ENCODE assay signal across 1 cellular context in the genomic region with DNA sequence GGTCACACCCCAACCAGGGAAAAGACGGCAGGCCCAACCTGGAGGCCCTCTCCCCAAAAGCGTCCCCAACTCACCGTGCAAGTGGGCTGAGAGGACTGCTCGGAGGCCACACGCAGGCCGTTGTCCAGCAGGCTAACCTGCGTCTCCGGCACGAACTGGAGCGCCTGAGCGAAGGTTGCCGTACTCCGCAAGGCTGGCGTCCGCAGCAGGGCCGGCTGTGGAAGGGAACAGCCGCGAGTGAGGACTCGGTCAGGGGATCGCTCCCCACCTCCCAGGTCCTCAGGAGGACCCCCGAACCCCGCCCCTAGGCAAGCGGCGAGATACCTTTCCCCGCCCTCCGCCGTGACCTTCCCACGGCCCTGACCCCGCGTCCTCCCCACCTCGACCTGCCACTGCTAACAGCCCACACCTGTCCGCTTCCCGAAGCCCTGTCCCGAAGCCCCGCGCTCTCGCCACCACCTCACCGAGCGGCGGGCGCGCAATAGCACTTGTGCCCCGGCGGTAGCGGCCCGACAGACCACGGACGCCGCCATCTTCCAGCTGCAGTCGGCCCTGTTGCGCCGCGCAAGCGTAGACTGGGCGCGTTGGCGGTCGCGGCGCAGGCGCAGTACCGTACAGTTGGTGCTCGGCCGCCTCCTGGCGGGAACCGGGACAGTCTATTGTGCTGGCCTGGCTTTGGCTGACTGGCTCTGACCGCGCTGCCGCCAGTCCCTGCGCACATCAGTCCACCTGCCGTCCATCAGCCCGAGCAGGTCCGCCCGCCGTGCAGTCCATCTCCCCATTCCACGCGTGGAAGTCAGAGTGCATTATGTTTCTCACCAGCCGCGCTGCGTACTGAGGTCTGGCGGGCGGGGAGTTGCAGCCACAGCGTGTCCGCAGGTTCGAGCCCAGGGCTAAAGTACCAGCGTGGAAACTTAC.
A peak's percentile ranks its signal among the peaks of the same experiment; 100 is the strongest.
TF ChIP-seq lines count a peak whose summit lies in the region.

A gene (minus strand): TSS at position 559 of the 918 bp plus-strand sequence. CDS start 26 bp downstream, at position 533.

TF ChIP-seq in HepG2, 621 proteins besides CTCF, POLR2A, EP300 and RAD21 (continued from another document and continues in another):
- TF ChIP-seq NFATC3 (CRISPR knock-in tag; IDR thresholded peaks at IDR 0.05) (no peak), SMAD9 (CRISPR knock-in tag; IDR thresholded peaks at IDR 0.05) (no peak), ZMYM3 (CRISPR knock-in tag; IDR thresholded peaks at IDR 0.05) (peak; percentile 95), MTA3 (CRISPR knock-in tag; IDR thresholded peaks at IDR 0.05) (no peak), SAP130 (CRISPR knock-in tag; IDR thresholded peaks at IDR 0.05; ENCODE audit: low read depth) (peak; percentile 78), AGO2 (optimal IDR thresholded peaks at IDR 0.05; ENCODE audit: low read depth, low read length) (peak; percentile 69), MED13 (CRISPR knock-in tag; IDR thresholded peaks at IDR 0.05) (peak; percentile 86), NCOA1 (CRISPR knock-in tag; IDR thresholded peaks at IDR 0.05) (no peak), ZNF598 (CRISPR knock-in tag; IDR thresholded peaks at IDR 0.05; ENCODE audit: borderline replicate concordance) (peak; percentile 59; the same call in 1 of the 2 replicates), ZNF660 (CRISPR knock-in tag; IDR thresholded peaks at IDR 0.05; ENCODE audit: borderline replicate concordance, low read depth) (0 out of 2 replicates have a peak, but pooled peaks have one; percentile 58), NAIF1 (CRISPR knock-in tag; IDR thresholded peaks at IDR 0.05; ENCODE audit: borderline replicate concordance) (peak; percentile 49; the same call in 1 of the 2 replicates), LCORL (IDR thresholded peaks at IDR 0.05) (no peak), LCORL (CRISPR knock-in tag; IDR thresholded peaks at IDR 0.05) (peak; percentile 79), NRL (CRISPR knock-in tag; IDR thresholded peaks at IDR 0.05; ENCODE audit: borderline replicate concordance) (peak; percentile 86; the same call in 1 of the 2 replicates), ZNF333 (CRISPR knock-in tag; IDR thresholded peaks at IDR 0.05; ENCODE audit: borderline replicate concordance) (peak; percentile 97), CAMTA2 (CRISPR knock-in tag; IDR thresholded peaks at IDR 0.05; ENCODE audit: borderline replicate concordance) (peak; percentile 94; the same call in 1 of the 2 replicates), EEA1 (CRISPR knock-in tag; IDR thresholded peaks at IDR 0.05; ENCODE audit: borderline replicate concordance) (peak; percentile 93), CENPX (CRISPR knock-in tag; IDR thresholded peaks at IDR 0.05) (no peak), BRCA1 (CRISPR knock-in tag; IDR thresholded peaks at IDR 0.05) (0 out of 2 replicates have a peak, but pooled peaks have one; percentile 25), ZNF781 (CRISPR knock-in tag; IDR thresholded peaks at IDR 0.05; ENCODE audit: borderline replicate concordance, not compliant biosample characterization) (peak; percentile 47), ZNF616 (CRISPR knock-in tag; IDR thresholded peaks at IDR 0.05; ENCODE audit: low read depth) (peak; percentile 75; the same call in 1 of the 2 replicates), PRMT3 (CRISPR knock-in tag; IDR thresholded peaks at IDR 0.05; ENCODE audit: borderline replicate concordance, low read depth) (no peak), MEIS1 (CRISPR knock-in tag; IDR thresholded peaks at IDR 0.05; ENCODE audit: borderline replicate concordance) (peak; percentile 73; the same call in 1 of the 2 replicates), IKZF4 (CRISPR knock-in tag; IDR thresholded peaks at IDR 0.05; ENCODE audit: borderline replicate concordance, low read depth, not compliant biosample characterization) (peak; percentile 68), ZNF337 (CRISPR knock-in tag; IDR thresholded peaks at IDR 0.05; ENCODE audit: borderline replicate concordance, low read depth) (peak; percentile 72; the same call in 1 of the 2 replicates), KDM1A (CRISPR knock-in tag; IDR thresholded peaks at IDR 0.05) (0 out of 2 replicates have a peak, but pooled peaks have one; percentile 51), ZBTB3 (CRISPR knock-in tag; IDR thresholded peaks at IDR 0.05; ENCODE audit: borderline replicate concordance, low read depth) (no peak), GLI4 (CRISPR knock-in tag; IDR thresholded peaks at IDR 0.05; ENCODE audit: borderline replicate concordance) (no peak), MXI1 (IDR thresholded peaks at IDR 0.05; ENCODE audit: borderline replicate concordance, low read depth, low read length) (peak; percentile 60; the same call in 1 of the 3 replicates), ZNF607 (CRISPR knock-in tag; IDR thresholded peaks at IDR 0.05; ENCODE audit: borderline replicate concordance) (0 out of 2 replicates have a peak, but pooled peaks have one; percentile 71), DMAP1 (CRISPR knock-in tag; IDR thresholded peaks at IDR 0.05) (peak; percentile 93), ZNF773 (CRISPR knock-in tag; IDR thresholded peaks at IDR 0.05; ENCODE audit: borderline replicate concordance) (peak; percentile 81; the same call in 1 of the 2 replicates), ZNF841 (CRISPR knock-in tag; IDR thresholded peaks at IDR 0.05; ENCODE audit: borderline replicate concordance) (no peak)
- TF ChIP-seq, protein P1, sequence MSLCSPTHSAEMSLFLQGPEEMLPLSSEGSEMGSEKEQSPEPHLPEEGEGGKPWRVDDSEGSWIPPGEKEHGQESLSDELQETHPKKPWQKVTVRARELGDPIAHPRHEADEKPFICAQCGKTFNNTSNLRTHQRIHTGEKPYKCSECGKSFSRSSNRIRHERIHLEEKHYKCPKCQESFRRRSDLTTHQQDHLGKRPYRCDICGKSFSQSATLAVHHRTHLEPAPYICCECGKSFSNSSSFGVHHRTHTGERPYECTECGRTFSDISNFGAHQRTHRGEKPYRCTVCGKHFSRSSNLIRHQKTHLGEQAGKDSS (CRISPR knock-in tag; IDR thresholded peaks at IDR 0.05; ENCODE audit: borderline replicate concordance, low read depth), result peak; percentile 67; the same call in 1 of the 2 replicates
- TF ChIP-seq, protein P2, sequence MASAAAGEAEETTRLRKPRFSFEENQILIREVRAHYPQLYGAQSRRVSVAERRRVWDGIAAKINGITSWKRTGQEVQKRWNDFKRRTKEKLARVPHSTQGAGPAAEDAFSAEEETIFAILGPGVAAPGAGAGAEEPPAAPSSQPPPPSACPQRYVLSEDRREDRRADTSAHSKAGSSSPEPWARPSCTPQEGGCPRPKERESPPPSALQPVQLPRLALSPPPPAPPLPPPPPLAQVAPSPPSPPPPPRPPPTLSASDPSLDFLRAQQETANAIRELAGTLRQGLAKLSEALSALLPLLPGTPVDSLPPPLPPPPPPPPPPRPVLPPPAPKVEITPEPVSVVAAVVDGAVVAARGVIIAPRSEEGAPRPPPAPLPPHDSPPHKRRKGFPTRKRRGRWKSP (CRISPR knock-in tag; IDR thresholded peaks at IDR 0.05), result peak; percentile 100
- TF ChIP-seq, protein P3, sequence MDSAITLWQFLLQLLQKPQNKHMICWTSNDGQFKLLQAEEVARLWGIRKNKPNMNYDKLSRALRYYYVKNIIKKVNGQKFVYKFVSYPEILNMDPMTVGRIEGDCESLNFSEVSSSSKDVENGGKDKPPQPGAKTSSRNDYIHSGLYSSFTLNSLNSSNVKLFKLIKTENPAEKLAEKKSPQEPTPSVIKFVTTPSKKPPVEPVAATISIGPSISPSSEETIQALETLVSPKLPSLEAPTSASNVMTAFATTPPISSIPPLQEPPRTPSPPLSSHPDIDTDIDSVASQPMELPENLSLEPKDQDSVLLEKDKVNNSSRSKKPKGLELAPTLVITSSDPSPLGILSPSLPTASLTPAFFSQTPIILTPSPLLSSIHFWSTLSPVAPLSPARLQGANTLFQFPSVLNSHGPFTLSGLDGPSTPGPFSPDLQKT (CRISPR knock-in tag; IDR thresholded peaks at IDR 0.05; ENCODE audit: borderline replicate concordance), result no peak
- TF ChIP-seq, protein P4, sequence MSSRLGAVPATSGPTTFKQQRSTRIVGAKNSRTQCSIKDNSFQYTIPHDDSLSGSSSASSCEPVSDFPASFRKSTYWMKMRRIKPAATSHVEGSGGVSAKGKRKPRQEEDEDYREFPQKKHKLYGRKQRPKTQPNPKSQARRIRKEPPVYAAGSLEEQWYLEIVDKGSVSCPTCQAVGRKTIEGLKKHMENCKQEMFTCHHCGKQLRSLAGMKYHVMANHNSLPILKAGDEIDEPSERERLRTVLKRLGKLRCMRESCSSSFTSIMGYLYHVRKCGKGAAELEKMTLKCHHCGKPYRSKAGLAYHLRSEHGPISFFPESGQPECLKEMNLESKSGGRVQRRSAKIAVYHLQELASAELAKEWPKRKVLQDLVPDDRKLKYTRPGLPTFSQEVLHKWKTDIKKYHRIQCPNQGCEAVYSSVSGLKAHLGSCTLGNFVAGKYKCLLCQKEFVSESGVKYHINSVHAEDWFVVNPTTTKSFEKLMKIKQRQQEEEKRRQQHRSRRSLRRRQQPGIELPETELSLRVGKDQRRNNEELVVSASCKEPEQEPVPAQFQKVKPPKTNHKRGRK (CRISPR knock-in tag; IDR thresholded peaks at IDR 0.05), result peak; percentile 90; the same call in 1 of the 2 replicates
- TF ChIP-seq, protein P5, sequence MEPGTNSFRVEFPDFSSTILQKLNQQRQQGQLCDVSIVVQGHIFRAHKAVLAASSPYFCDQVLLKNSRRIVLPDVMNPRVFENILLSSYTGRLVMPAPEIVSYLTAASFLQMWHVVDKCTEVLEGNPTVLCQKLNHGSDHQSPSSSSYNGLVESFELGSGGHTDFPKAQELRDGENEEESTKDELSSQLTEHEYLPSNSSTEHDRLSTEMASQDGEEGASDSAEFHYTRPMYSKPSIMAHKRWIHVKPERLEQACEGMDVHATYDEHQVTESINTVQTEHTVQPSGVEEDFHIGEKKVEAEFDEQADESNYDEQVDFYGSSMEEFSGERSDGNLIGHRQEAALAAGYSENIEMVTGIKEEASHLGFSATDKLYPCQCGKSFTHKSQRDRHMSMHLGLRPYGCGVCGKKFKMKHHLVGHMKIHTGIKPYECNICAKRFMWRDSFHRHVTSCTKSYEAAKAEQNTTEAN (CRISPR knock-in tag; conservative IDR thresholded peaks at IDR 0.05), result no peak; the same call in 1 of the 2 replicates
- TF ChIP-seq, protein P6, sequence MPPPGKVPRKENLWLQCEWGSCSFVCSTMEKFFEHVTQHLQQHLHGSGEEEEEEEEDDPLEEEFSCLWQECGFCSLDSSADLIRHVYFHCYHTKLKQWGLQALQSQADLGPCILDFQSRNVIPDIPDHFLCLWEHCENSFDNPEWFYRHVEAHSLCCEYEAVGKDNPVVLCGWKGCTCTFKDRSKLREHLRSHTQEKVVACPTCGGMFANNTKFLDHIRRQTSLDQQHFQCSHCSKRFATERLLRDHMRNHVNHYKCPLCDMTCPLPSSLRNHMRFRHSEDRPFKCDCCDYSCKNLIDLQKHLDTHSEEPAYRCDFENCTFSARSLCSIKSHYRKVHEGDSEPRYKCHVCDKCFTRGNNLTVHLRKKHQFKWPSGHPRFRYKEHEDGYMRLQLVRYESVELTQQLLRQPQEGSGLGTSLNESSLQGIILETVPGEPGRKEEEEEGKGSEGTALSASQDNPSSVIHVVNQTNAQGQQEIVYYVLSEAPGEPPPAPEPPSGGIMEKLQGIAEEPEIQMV (CRISPR knock-in tag; IDR thresholded peaks at IDR 0.05; ENCODE audit: low read depth), result peak; percentile 90; the same call in 1 of the 2 replicates
- TF ChIP-seq, protein P7, sequence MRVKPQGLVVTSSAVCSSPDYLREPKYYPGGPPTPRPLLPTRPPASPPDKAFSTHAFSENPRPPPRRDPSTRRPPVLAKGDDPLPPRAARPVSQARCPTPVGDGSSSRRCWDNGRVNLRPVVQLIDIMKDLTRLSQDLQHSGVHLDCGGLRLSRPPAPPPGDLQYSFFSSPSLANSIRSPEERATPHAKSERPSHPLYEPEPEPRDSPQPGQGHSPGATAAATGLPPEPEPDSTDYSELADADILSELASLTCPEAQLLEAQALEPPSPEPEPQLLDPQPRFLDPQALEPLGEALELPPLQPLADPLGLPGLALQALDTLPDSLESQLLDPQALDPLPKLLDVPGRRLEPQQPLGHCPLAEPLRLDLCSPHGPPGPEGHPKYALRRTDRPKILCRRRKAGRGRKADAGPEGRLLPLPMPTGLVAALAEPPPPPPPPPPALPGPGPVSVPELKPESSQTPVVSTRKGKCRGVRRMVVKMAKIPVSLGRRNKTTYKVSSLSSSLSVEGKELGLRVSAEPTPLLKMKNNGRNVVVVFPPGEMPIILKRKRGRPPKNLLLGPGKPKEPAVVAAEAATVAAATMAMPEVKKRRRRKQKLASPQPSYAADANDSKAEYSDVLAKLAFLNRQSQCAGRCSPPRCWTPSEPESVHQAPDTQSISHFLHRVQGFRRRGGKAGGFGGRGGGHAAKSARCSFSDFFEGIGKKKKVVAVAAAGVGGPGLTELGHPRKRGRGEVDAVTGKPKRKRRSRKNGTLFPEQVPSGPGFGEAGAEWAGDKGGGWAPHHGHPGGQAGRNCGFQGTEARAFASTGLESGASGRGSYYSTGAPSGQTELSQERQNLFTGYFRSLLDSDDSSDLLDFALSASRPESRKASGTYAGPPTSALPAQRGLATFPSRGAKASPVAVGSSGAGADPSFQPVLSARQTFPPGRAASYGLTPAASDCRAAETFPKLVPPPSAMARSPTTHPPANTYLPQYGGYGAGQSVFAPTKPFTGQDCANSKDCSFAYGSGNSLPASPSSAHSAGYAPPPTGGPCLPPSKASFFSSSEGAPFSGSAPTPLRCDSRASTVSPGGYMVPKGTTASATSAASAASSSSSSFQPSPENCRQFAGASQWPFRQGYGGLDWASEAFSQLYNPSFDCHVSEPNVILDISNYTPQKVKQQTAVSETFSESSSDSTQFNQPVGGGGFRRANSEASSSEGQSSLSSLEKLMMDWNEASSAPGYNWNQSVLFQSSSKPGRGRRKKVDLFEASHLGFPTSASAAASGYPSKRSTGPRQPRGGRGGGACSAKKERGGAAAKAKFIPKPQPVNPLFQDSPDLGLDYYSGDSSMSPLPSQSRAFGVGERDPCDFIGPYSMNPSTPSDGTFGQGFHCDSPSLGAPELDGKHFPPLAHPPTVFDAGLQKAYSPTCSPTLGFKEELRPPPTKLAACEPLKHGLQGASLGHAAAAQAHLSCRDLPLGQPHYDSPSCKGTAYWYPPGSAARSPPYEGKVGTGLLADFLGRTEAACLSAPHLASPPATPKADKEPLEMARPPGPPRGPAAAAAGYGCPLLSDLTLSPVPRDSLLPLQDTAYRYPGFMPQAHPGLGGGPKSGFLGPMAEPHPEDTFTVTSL (CRISPR knock-in tag; IDR thresholded peaks at IDR 0.05; ENCODE audit: borderline replicate concordance), result 0 out of 2 replicates have a peak, but pooled peaks have one; percentile 21
- TF ChIP-seq, protein P8, sequence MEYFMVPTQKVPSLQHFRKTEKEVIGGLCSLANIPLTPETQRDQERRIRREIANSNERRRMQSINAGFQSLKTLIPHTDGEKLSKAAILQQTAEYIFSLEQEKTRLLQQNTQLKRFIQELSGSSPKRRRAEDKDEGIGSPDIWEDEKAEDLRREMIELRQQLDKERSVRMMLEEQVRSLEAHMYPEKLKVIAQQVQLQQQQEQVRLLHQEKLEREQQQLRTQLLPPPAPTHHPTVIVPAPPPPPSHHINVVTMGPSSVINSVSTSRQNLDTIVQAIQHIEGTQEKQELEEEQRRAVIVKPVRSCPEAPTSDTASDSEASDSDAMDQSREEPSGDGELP (IDR thresholded peaks at IDR 0.05; ENCODE audit: borderline replicate concordance, low read depth), result peak; percentile 57; the same call in 1 of the 2 replicates
- TF ChIP-seq, protein P9, sequence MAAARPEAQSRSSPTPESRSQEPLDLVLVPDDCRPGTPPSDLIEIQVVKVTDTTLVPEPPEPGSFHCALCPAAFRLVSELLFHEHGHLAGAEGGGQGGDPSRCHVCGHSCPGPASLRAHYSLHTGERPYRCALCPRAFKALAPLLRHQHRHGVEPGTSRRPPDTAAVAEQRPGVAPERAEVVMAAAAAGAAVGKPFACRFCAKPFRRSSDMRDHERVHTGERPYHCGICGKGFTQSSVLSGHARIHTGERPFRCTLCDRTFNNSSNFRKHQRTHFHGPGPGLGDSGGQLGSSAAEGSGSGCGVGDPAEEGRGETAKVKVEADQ (CRISPR knock-in tag; IDR thresholded peaks at IDR 0.05; ENCODE audit: borderline replicate concordance), result peak; percentile 93
